ENCODE assay signal across 1 cellular context in the genomic region with DNA sequence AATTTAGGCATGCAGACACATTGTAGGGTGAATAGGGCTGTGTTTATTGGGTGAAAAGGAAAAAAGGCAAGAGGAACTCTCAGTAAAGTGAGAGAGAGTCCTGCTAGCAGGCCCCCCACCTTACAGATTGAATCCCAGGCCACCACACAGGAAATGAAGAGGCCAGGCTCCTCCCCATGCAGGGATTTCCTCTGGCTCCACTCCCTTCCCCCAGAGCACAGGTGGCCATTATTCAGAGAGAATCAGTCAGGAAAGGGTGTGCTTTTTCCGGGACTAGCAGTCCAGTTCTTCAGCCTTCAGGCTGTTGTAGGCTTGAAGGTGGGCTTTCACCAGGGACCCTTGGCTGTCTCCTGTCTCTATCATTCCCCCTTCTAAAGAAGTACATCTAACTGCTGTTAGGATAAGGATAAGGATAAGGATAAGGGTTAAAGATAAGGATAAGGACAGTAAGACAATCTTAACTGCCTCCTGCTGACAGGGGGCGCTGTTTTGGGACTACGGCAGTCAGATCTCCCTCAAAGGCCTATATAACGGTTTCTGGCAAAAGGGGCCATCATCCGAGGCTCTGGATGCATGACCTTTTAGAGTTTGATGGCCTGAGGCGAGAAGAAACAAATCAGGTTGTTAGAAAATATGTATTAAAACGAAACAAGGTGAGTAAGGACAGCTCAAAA.
TF ChIP-seq lines count a peak whose summit lies in the region.

No MANE protein-coding gene starts in this region.

TF ChIP-seq in GM12878, 131 proteins besides CTCF, POLR2A, EP300 and RAD21 (continued from another document):
- TF ChIP-seq, protein P1, sequence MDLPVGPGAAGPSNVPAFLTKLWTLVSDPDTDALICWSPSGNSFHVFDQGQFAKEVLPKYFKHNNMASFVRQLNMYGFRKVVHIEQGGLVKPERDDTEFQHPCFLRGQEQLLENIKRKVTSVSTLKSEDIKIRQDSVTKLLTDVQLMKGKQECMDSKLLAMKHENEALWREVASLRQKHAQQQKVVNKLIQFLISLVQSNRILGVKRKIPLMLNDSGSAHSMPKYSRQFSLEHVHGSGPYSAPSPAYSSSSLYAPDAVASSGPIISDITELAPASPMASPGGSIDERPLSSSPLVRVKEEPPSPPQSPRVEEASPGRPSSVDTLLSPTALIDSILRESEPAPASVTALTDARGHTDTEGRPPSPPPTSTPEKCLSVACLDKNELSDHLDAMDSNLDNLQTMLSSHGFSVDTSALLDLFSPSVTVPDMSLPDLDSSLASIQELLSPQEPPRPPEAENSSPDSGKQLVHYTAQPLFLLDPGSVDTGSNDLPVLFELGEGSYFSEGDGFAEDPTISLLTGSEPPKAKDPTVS (IDR thresholded peaks at IDR 0.05; ENCODE audit: low read depth, low read length): no peak
- no peak for TF ChIP-seq RFX5 (IDR thresholded peaks at IDR 0.05; ENCODE audit: low read depth, low read length)
- no peak for TF ChIP-seq ESRRA (IDR thresholded peaks at IDR 0.05; ENCODE audit: low read length)
- TF ChIP-seq, protein P2, sequence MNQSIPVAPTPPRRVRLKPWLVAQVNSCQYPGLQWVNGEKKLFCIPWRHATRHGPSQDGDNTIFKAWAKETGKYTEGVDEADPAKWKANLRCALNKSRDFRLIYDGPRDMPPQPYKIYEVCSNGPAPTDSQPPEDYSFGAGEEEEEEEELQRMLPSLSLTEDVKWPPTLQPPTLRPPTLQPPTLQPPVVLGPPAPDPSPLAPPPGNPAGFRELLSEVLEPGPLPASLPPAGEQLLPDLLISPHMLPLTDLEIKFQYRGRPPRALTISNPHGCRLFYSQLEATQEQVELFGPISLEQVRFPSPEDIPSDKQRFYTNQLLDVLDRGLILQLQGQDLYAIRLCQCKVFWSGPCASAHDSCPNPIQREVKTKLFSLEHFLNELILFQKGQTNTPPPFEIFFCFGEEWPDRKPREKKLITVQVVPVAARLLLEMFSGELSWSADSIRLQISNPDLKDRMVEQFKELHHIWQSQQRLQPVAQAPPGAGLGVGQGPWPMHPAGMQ (IDR thresholded peaks at IDR 0.05; ENCODE audit: borderline replicate concordance): no peak
- no peak for TF ChIP-seq BMI1 (IDR thresholded peaks at IDR 0.05; ENCODE audit: borderline replicate concordance)
- TF ChIP-seq FOS (IDR thresholded peaks at IDR 0.05; ENCODE audit: borderline replicate concordance, extremely low read depth, insufficient read length): no peak
- no peak for TF ChIP-seq IRF3 (IDR thresholded peaks at IDR 0.05)
- no peak for TF ChIP-seq ZBTB40 (IDR thresholded peaks at IDR 0.05; ENCODE audit: borderline replicate concordance)
- no peak for TF ChIP-seq NR2C2 (IDR thresholded peaks at IDR 0.05; ENCODE audit: borderline replicate concordance, control insufficient read depth, insufficient read length, low read depth)
- no peak for TF ChIP-seq ZNF217 (IDR thresholded peaks at IDR 0.05)
- TF ChIP-seq BRCA1 (IDR thresholded peaks at IDR 0.05; ENCODE audit: low read depth, low read length): no peak
